Comparison of ENCODE assay signal across 9 cellular contexts in the genomic region with DNA sequence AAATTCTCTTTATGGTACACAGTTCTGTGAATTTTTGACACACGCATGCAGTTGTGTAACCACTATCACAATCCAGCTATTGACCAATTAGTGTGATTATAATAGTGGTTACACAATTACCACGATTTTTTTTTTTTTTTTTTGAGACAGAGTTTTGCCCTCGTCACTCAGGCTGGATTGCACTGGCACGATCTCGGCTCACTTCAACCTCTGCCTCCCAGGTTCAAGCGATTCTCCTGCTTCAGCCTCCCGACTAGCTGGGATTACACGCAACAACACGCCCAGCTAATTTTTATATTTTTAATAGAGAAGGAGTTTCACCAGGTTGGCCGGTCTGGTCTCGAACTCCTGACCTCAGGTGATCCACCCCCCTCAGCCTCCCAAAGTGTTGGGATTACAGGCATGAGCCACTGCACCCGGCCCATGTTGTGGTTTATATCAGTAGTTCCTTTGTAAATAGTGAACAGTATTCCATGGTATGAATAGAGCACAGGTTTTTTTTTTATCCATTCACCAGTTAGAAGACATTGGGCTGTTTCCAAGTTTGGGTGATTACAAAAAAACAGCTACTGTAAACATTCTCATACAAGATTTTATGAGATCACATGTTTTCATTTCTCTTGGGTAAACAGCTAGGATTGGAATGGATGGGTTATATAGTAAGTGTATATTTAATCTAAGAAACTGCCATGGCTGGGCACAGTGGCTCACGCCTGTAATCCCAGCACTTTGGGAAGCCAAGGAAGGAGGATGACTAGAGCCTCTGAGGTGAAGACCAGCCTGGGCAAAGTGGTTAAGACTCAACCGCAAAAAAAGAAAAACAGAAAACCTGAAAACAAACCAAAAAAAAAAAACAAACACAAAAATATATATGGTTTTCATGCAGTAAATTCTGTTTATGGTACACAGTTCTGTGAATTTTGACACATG. TPM values are rescaled to one million over a fixed set of nuclear protein-coding genes. Genes with fewer than 3 reads are reported as not detected.
DNase-seq lines count a peak whose midpoint lies in the region; FAIRE-seq and TF ChIP-seq lines count a peak whose summit lies in the region.
"Not testable (repeated sequence)": the region's sequence is repeated elsewhere in the genome, so short reads cannot be mapped to it uniquely, and the experiment has no call there.
"Had no signal": no experiment of that assay in that cellular context is flagged by ENCODE, and none has a peak within 500 bp of the region (broad histone marks: within the 10 kb centered on the region; RNA-seq: fewer than 3 reads in every experiment).

No MANE protein-coding gene starts in this region.

- not testable (repeated sequence) for BruUV-seq in endothelial cell of umbilical vein (replicated peaks; lab: Mats Ljungman, UMichigan)

- H3K79me2 ChIP-seq in endothelial cell of umbilical vein (ENCODE audit: control insufficient read depth, insufficient read depth, low read length): not testable (repeated sequence)

- FAIRE-seq in endothelial cell of umbilical vein (lab: Jason Lieb, UNC): peak; percentile 38

- TF ChIP-seq CTCF in endothelial cell of umbilical vein (IDR thresholded peaks at IDR 0.05; ENCODE audit: extremely low read depth in 1 of 2, insufficient read depth in 1 of 2, low read depth in 1 of 2, low read length in 2 of 2); prostate gland (IDR thresholded peaks at IDR 0.05): not testable (repeated sequence)

- CTCF ChIA-PET in endothelial cell of umbilical vein (lab: Charles Lee): interaction anchor here (0.6 to 1.5 kb wide), 3 partner anchors 29 to 164 kb away, joined by 3 to 5 read pairs (median 3); no protein-coding TSS in a partner anchor

- POLR2A ChIA-PET in endothelial cell of umbilical vein (lab: Charles Lee): interaction anchor here (0.7 kb wide), 1 partner anchor 20 kb away, joined by 5 read pairs; no protein-coding TSS in a partner anchor

- H3K36me3 ChIP-seq in endothelial cell of umbilical vein (ENCODE audit: control insufficient read depth in 2 of 2, extremely low read depth in 1 of 2, insufficient read depth in 2 of 2, low read length in 2 of 2); prostate gland: not testable (repeated sequence)

- intact Hi-C loops in endothelial cell of umbilical vein (cut with micrococcal nuclease); prostate gland (cut with DNase I): not testable (repeated sequence)

- not testable (repeated sequence) for H2AFZ ChIP-seq in endothelial cell of umbilical vein (ENCODE audit: low read depth, low read length)

- H3K27me3 ChIP-seq in endothelial cell of umbilical vein (ENCODE audit: control insufficient read depth in 2 of 2, insufficient read depth in 2 of 2, low read length in 2 of 2); prostate gland (replicated peaks; ENCODE audit: insufficient read depth): not testable (repeated sequence)

- H3K9me1 ChIP-seq in endothelial cell of umbilical vein (replicated peaks; ENCODE audit: control insufficient read depth, extremely low read depth, insufficient read depth, low read length): not testable (repeated sequence)

- H4K20me1 ChIP-seq in endothelial cell of umbilical vein (replicated peaks; ENCODE audit: control insufficient read depth, extremely low read depth, insufficient read depth, low read length): not testable (repeated sequence)

- H3K4me1 ChIP-seq in endothelial cell of umbilical vein (ENCODE audit: control insufficient read depth, extremely low read depth, insufficient read depth, low read length); prostate gland (replicated peaks): not testable (repeated sequence)

- not testable (repeated sequence) for H3K27ac ChIP-seq in endothelial cell of umbilical vein (ENCODE audit: insufficient read depth, low read depth, low read length)
- peak overlapping the region; percentile 58 to 72 for H3K27ac ChIP-seq in prostate gland

- TF ChIP-seq POLR2A in endothelial cell of umbilical vein (IDR thresholded peaks at IDR 0.05; ENCODE audit: low read depth, low read length); prostate gland (IDR thresholded peaks at IDR 0.05): not testable (repeated sequence)

- WGBS in prostate gland: 72% methylated on average over 14 of the region's 14 CpGs

- H3K9me3 ChIP-seq in endothelial cell of umbilical vein (replicated peaks; ENCODE audit: control insufficient read depth, insufficient read depth, low read length); prostate gland: not testable (repeated sequence)

- dilution Hi-C loops in endothelial cell of umbilical vein (cut with MboI; ENCODE audit: extremely low pct_ligation_motif_present, low sequenced_read_pairs): not testable (repeated sequence)

- H3K4me2 ChIP-seq in endothelial cell of umbilical vein (ENCODE audit: insufficient read depth, low read length): not testable (repeated sequence)

- DNase-seq in EH (ENCODE audit: low read depth) (peak; percentile 27), M059J (ENCODE audit: low read depth) (peak; percentile 59), NCI-H774 (lab: John Stamatoyannopoulos, UW) (peak; percentile 43), amniotic epithelial cell (ENCODE audit: low read depth) (peak; percentile 66), iris pigment epithelial cell (ENCODE audit: low read depth) (peak; percentile 57), prostate gland (ENCODE audit: low spot score) (peak; percentile 46)
- not testable (repeated sequence) for DNase-seq in endothelial cell of umbilical vein (ENCODE audit: low read depth, low spot score)

- H3K9ac ChIP-seq in endothelial cell of umbilical vein (replicated peaks; ENCODE audit: extremely low read depth, insufficient read depth, low read length): not testable (repeated sequence)

- not testable (repeated sequence) for H3K4me3 ChIP-seq in endothelial cell of umbilical vein (replicated peaks in 1 of 3; ENCODE audit: insufficient read depth in 1 of 3, low read depth in 1 of 3, low read length in 3 of 3); prostate gland

RNA-seq across cellular contexts. Expression of a gene that starts 17.0 kb away (rescaled TPM):
- total RNA-seq in M059J (2014; rRNA removed; shearing (Covaris generic)): not detected in 2 replicates
- 8.1 and 8.5 TPM in 2 replicates for total RNA-seq in endothelial cell of umbilical vein
- 5.6 and 8.5 TPM in 2 replicates for polyA plus RNA-seq in endothelial cell of umbilical vein
- polyA plus RNA-seq in endothelial cell of umbilical vein (2011; cell fraction: cytosol; rRNA removed): 3.4 and 5.3 TPM in 2 replicates
- polyA plus RNA-seq in endothelial cell of umbilical vein (2011; cell fraction: nucleus; rRNA removed): 14.1 and 15.9 TPM in 2 replicates
- 0.78 and 1.1 TPM in 2 replicates for polyA plus RNA-seq in endothelial cell of umbilical vein (2012)
- polyA minus RNA-seq in endothelial cell of umbilical vein: 5.6 and 9.1 TPM in 2 replicates
- polyA minus RNA-seq in endothelial cell of umbilical vein (2011; cell fraction: cytosol; rRNA and poly(A)+ RNA removed): 0.31 TPM
- polyA minus RNA-seq in endothelial cell of umbilical vein (2011; cell fraction: nucleus; rRNA and poly(A)+ RNA removed): 12.1 and 14.6 TPM in 2 replicates
- total RNA-seq in prostate gland: 10 to 100 TPM; 42.8 to 97.6 TPM
- total RNA-seq: CD8-positive, alpha-beta memory T cell; HT1080 had no signal
- polyA plus RNA-seq: CD8-positive, alpha-beta memory T cell had no signal

RNA-seq across cellular contexts. Expression of a gene that starts 33.1 kb away (rescaled TPM):
- total RNA-seq in M059J (2014; rRNA removed; shearing (Covaris generic)): 33.6 and 58.5 TPM in 2 replicates
- total RNA-seq in endothelial cell of umbilical vein (102 and 114 TPM in 2 replicates), prostate gland (10 to 100 TPM; 81.4 to 84.3 TPM)
- polyA plus RNA-seq in endothelial cell of umbilical vein: 157 and 172 TPM in 2 replicates
- polyA plus RNA-seq in endothelial cell of umbilical vein (2011; cell fraction: cytosol; rRNA removed): 176 and 178 TPM in 2 replicates
- polyA plus RNA-seq in endothelial cell of umbilical vein (2011; cell fraction: nucleus; rRNA removed): 344 and 359 TPM in 2 replicates
- 80.6 and 99.1 TPM in 2 replicates for polyA plus RNA-seq in endothelial cell of umbilical vein (2012)
- 147 and 200 TPM in 2 replicates for polyA minus RNA-seq in endothelial cell of umbilical vein
- polyA minus RNA-seq in endothelial cell of umbilical vein (2011; cell fraction: cytosol; rRNA and poly(A)+ RNA removed): 52.9 TPM
- polyA minus RNA-seq in endothelial cell of umbilical vein (2011; cell fraction: nucleus; rRNA and poly(A)+ RNA removed): 117 and 126 TPM in 2 replicates
